1 cellular context compared by ENCODE assay signal in genomic region chr11:118374729-118375128, GRCh38.
TF ChIP-seq lines count a peak whose summit lies in the region.

No MANE protein-coding gene starts in this region.

TF ChIP-seq in HepG2, 621 proteins besides CTCF, POLR2A, EP300 and RAD21:
- TF ChIP-seq THAP7 (CRISPR knock-in tag; IDR thresholded peaks at IDR 0.05) (no peak), ZNF577 (CRISPR knock-in tag; IDR thresholded peaks at IDR 0.05; ENCODE audit: borderline replicate concordance, low read depth) (no peak), ZFP36L2 (CRISPR knock-in tag; IDR thresholded peaks at IDR 0.05) (no peak), ZNF709 (CRISPR knock-in tag; IDR thresholded peaks at IDR 0.05) (no peak), RFX5 (IDR thresholded peaks at IDR 0.05; ENCODE audit: low read depth, low read length) (no peak), SKI (IDR thresholded peaks at IDR 0.05; ENCODE audit: partially characterized antibody) (no peak), ZNF224 (CRISPR knock-in tag; IDR thresholded peaks at IDR 0.05) (no peak), CBX2 (IDR thresholded peaks at IDR 0.05; ENCODE audit: low read depth, low read length) (no peak), CBX2 (CRISPR knock-in tag; IDR thresholded peaks at IDR 0.05; ENCODE audit: low read depth) (no peak), ZNF766 (CRISPR knock-in tag; IDR thresholded peaks at IDR 0.05; ENCODE audit: borderline replicate concordance) (no peak), TRAFD1 (CRISPR knock-in tag; IDR thresholded peaks at IDR 0.05; ENCODE audit: borderline replicate concordance) (no peak), AFF4 (CRISPR knock-in tag; IDR thresholded peaks at IDR 0.05) (no peak), ZGPAT (CRISPR knock-in tag; IDR thresholded peaks at IDR 0.05) (no peak), PITX1 (CRISPR knock-in tag; IDR thresholded peaks at IDR 0.05) (no peak), ZBTB39 (CRISPR knock-in tag; IDR thresholded peaks at IDR 0.05) (no peak), BRD4 (CRISPR knock-in tag; IDR thresholded peaks at IDR 0.05) (no peak), AHR (CRISPR knock-in tag; IDR thresholded peaks at IDR 0.05) (no peak), RBM39 (IDR thresholded peaks at IDR 0.05; ENCODE audit: low read depth, low read length, poor library complexity, severe bottlenecking) (no peak), ZNF44 (CRISPR knock-in tag; IDR thresholded peaks at IDR 0.05) (no peak)
